In the genomic region with DNA sequence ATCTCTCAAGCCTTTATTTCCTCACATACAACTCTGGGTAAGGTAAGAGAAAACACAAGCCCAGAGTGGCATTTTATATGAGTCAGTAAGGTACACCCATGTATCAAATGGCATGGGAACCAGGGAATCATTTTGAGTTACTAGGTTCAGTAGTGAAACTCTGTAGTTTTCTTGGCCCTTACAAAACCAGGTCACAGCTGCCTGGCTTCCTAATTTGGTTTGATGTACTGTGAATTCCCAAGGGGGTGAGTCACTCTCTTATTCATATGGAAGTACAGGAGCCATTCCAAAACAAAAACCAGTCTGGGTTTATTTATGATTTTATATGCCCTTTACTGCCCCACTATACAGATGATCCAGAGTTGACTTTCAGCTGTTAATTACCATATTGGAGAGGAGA, we compare ENCODE assay signal across 8 cellular contexts.
DNase-seq lines count a peak whose midpoint lies in the region; ATAC-seq and TF ChIP-seq lines count a peak whose summit lies in the region.

No MANE protein-coding gene starts in this region.

- TF ChIP-seq CTCF in mucosa of descending colon (IDR thresholded peaks at IDR 0.05) (no peak), neural progenitor cell (IDR thresholded peaks at IDR 0.05) (no peak)

- H3K4me1 Mint-ChIP-seq in neural progenitor cell = no peaks in the 10 kb centered on the region

- H3K4me3 ChIP-seq in HUES64 (ENCODE audit: low read length) (no peak overlapping the region), mucosa of descending colon (no peak overlapping the region), neural progenitor cell (no peak overlapping the region)

- no peak overlapping the region for H2AFZ ChIP-seq in neural progenitor cell (replicated peaks)

- H3F3A ChIP-seq in neural progenitor cell (ENCODE audit: low read depth) = no peaks in the 10 kb centered on the region

- H3K36me3 ChIP-seq in HUES64 (ENCODE audit: insufficient read depth, low read length) (no peaks in the 10 kb centered on the region), mucosa of descending colon (ENCODE audit: low read depth) (no peaks in the 10 kb centered on the region), neural progenitor cell (no peaks in the 10 kb centered on the region)

- H3K27me3 ChIP-seq in HUES64 (ENCODE audit: insufficient read depth, low read length) = no peaks in the 10 kb centered on the region
- H3K27me3 ChIP-seq in neural progenitor cell = no peaks in the 10 kb centered on the region

- no peaks in the 10 kb centered on the region for H3K9me3 Mint-ChIP-seq in neural progenitor cell

- H4K20me1 ChIP-seq in neural progenitor cell (ENCODE audit: low read depth) = no peaks in the 10 kb centered on the region

- DNase-seq in COLO829 (ENCODE audit: low spot score) (peak; percentile 71), cerebellar cortex (ENCODE audit: low spot score) (peak; percentile 57), mucosa of descending colon (no peak), cortex of kidney (lab: John Stamatoyannopoulos, UW) (no peak), neural progenitor cell (ENCODE audit: low spot score) (no peak)

- H3K79me2 ChIP-seq in neural progenitor cell (ENCODE audit: low read depth) = no peaks in the 10 kb centered on the region

- peaks cover 3% of the 10 kb centered on the region for H3K27me3 Mint-ChIP-seq in neural progenitor cell (ENCODE audit: insufficient read depth, low read depth)

- H3K4me1 ChIP-seq in HUES64 (ENCODE audit: insufficient read depth, low read length) = peaks cover 25% of the 10 kb centered on the region
- H3K4me1 ChIP-seq in mucosa of descending colon (ENCODE audit: low read depth) = no peaks in the 10 kb centered on the region
- no peaks in the 10 kb centered on the region for H3K4me1 ChIP-seq in neural progenitor cell

- intact Hi-C loops in mucosa of descending colon (cut with DNase I, micrococcal nuclease) = no loop called here

- ATAC-seq in mucosa of descending colon = peak; percentile 22
- ATAC-seq in GM21447 (IDR thresholded peaks at IDR 0.05; ENCODE audit: unreplicated experiment) = no peak
- ATAC-seq in HG02642 (IDR thresholded peaks at IDR 0.05; ENCODE audit: poor library complexity, unreplicated experiment) = no peak

- H3K9ac ChIP-seq in HUES64 (ENCODE audit: low read depth, low read length) (no peak overlapping the region; the same call in 1 of the 2 replicates), neural progenitor cell (no peak overlapping the region)

- no peaks in the 10 kb centered on the region for H3K36me3 Mint-ChIP-seq in neural progenitor cell

- H3K27ac ChIP-seq in HUES64 (ENCODE audit: low read depth, low read length) (peak overlapping the region; percentile 88), neural progenitor cell (no peak overlapping the region)

- H3K4me3 Mint-ChIP-seq in neural progenitor cell = no peak overlapping the region

- no peak overlapping the region for H3K4me2 ChIP-seq in neural progenitor cell

- H3K9me3 ChIP-seq in HUES64 (ENCODE audit: insufficient read depth, low read depth, low read length) = no peaks in the 10 kb centered on the region
- H3K9me3 ChIP-seq in mucosa of descending colon = no peaks in the 10 kb centered on the region
- H3K9me3 ChIP-seq in neural progenitor cell (ENCODE audit: low read depth) = no peaks in the 10 kb centered on the region

- H3K27ac Mint-ChIP-seq in neural progenitor cell = no peak overlapping the region

Comparison
In these comparisons a context has a peak if more than half of its experiments do, and no peak if none do; other contexts are left out.
1. DNase-seq: peak in COLO829 (single experiment) and cerebellar cortex (single experiment); none in mucosa of descending colon (0 of 3), cortex of kidney (single experiment) and neural progenitor cell (single experiment).